In the genomic region with DNA sequence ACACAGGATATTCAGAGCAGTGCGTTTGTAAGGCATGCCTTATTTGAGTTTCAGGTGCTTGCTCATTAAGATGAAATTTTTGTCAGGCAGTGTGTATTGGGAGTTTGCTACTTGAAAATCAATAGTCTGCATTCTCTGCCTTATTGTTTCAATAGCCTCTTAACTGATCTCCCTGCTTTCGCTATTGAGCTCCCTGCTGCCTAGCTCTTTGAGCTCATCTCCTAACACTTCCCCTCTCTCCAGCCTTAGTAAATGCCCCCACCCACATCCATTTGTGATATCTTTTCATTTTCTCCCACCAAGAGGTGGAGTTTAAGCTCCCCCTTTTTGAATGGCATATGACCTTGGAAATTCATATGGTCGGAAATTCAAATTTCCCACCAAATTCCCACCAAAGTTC, we compare ENCODE assay signal across 20 cellular contexts.
"Had no signal": no experiment of that assay in that cellular context is flagged by ENCODE, and none has a peak within 500 bp of the region (broad histone marks: within the 10 kb centered on the region; RNA-seq: fewer than 3 reads in every experiment).

No MANE protein-coding gene starts in this region.

- H3K4me3 Mint-ChIP-seq: naive thymus-derived CD4-positive, alpha-beta T cell; nephron progenitor cell had no signal

- H3K27ac ChIP-seq: coronary artery, heart left ventricle, neutrophil, right atrium auricular region, sigmoid colon, skin epidermis, stomach, thoracic aorta, transverse colon had no signal

- H3K4me1 ChIP-seq: heart left ventricle, right atrium auricular region, sigmoid colon, stomach, transverse colon had no signal

- H3K27me3 Mint-ChIP-seq: naive thymus-derived CD4-positive, alpha-beta T cell had no signal

- H3K4me1 Mint-ChIP-seq: naive thymus-derived CD4-positive, alpha-beta T cell had no signal

- H3K36me3 Mint-ChIP-seq: naive thymus-derived CD4-positive, alpha-beta T cell had no signal

- H3K27ac Mint-ChIP-seq: naive thymus-derived CD4-positive, alpha-beta T cell; nephron progenitor cell had no signal

- H3K27me3 ChIP-seq: heart left ventricle, neutrophil, right atrium auricular region, sigmoid colon, stomach, transverse colon had no signal

- H3K9me3 Mint-ChIP-seq: nephron progenitor cell had no signal

- H3K4me3 ChIP-seq: coronary artery, heart left ventricle, right atrium auricular region, sigmoid colon, skin epidermis, stomach, thoracic aorta, transverse colon had no signal

- H3K9me3 ChIP-seq: heart left ventricle, neutrophil, right atrium auricular region, sigmoid colon, stomach, thoracic aorta, transverse colon had no signal

- H3K36me3 ChIP-seq: heart left ventricle, neutrophil, right atrium auricular region, sigmoid colon, stomach, thoracic aorta, transverse colon had no signal

- DNase-seq: effector CD4-positive, alpha-beta T cell; foreskin melanocyte; heart left ventricle; hippocampal formation; kidney; left colon; left ventricle myocardium superior; naive thymus-derived CD4-positive, alpha-beta T cell; nephron progenitor cell; sigmoid colon; stimulated activated CD4-positive, alpha-beta T cell treated with anti-CD3 and anti-CD28 coated beads, Interleukin-12 subunit alpha, Interleukin-12 subunit beta, amount 100 ng/mL, for 4 hours; stimulated activated naive CD4-positive, alpha-beta T cell; stomach; substantia nigra; transverse colon had no signal
